In genomic region chr5:60503771-60504170, GRCh38 we compare ENCODE assay signal across 12 cellular contexts.
A peak's percentile ranks its signal among the peaks of the same experiment; 100 is the strongest.
DNase-seq lines count a peak whose midpoint lies in the region; ATAC-seq and TF ChIP-seq lines count a peak whose summit lies in the region.
"Had no signal": no experiment of that assay in that cellular context is flagged by ENCODE, and none has a peak within 500 bp of the region (broad histone marks: within the 10 kb centered on the region; RNA-seq: fewer than 3 reads in every experiment).

No MANE protein-coding gene starts in this region.

- DNase-seq in LoVo (ENCODE audit: low spot score) (no peak), anterior cingulate cortex (lab: John Stamatoyannopoulos, UW) (no peak), NCI-H510A treated with DMSO at 0.1 percent for 48 hours (lab: John Stamatoyannopoulos, UW) (no peak)
- DNase-seq: CD4-positive, alpha-beta T cell; kidney glomerular epithelial cell; NCI-H1436 treated with DMSO at 0.1 percent for 48 hours; stimulated activated CD4-positive, alpha-beta T cell treated with anti-CD3 and anti-CD28 coated beads, Interleukin-2, amount 100 ng/mL, for 48 hours had no signal

- H3K4me2 ChIP-seq in OCI-LY3 (ENCODE audit: low read length) = peak overlapping the region; percentile 69

- no peaks in the 10 kb centered on the region for H3K79me2 ChIP-seq in OCI-LY3 (ENCODE audit: low read length)

- peak overlapping the region; percentile 94 for H3K27ac ChIP-seq in OCI-LY3 (ENCODE audit: low read length)

- no peaks in the 10 kb centered on the region for H4K20me1 ChIP-seq in OCI-LY3 (ENCODE audit: insufficient read depth, low read length)

- H3K4me1 ChIP-seq in OCI-LY3 (ENCODE audit: low read length) = peaks cover 43% of the 10 kb centered on the region

- ATAC-seq in GM18517 (IDR thresholded peaks at IDR 0.05; ENCODE audit: unreplicated experiment) = peak; percentile 82
- peak; percentile 64 for ATAC-seq in GM21367 (IDR thresholded peaks at IDR 0.05; ENCODE audit: unreplicated experiment)
- peak; percentile 76 for ATAC-seq in HG03025 (IDR thresholded peaks at IDR 0.05; ENCODE audit: low FRiP score, unreplicated experiment)
- no peak for ATAC-seq in HG03457 (IDR thresholded peaks at IDR 0.05; ENCODE audit: unreplicated experiment)

- H3K36me3 ChIP-seq in OCI-LY3 (replicated peaks; ENCODE audit: low read depth, low read length) = no peaks in the 10 kb centered on the region

- no peak for TF ChIP-seq CTCF in OCI-LY3 (IDR thresholded peaks at IDR 0.05; ENCODE audit: low read depth, low read length)

- H3K9me3 ChIP-seq in OCI-LY3 (ENCODE audit: insufficient read depth, low read length) = no peaks in the 10 kb centered on the region

- H3K27me3 ChIP-seq in OCI-LY3 (ENCODE audit: low read depth, low read length) = no peaks in the 10 kb centered on the region

- peak overlapping the region; percentile 47; the same call in 1 of the 2 replicates for H3K9ac ChIP-seq in OCI-LY3 (ENCODE audit: low read length)

- peak overlapping the region; percentile 57 for H3K4me3 ChIP-seq in OCI-LY3 (ENCODE audit: low read length)

- no peak overlapping the region for H2AFZ ChIP-seq in OCI-LY3 (ENCODE audit: low read depth, low read length)
